Comparison of ENCODE assay signal across 1 cellular context in genomic region chr17:79777166-79777843, GRCh38.
TF ChIP-seq lines count a peak whose summit lies in the region.

No MANE protein-coding gene starts in this region.

TF ChIP-seq in HepG2, 621 proteins besides CTCF, POLR2A, EP300 and RAD21 (continued from another document and continues in another):
- peak; percentile 13; the same call in 1 of the 2 replicates for TF ChIP-seq TFE3 (CRISPR knock-in tag; IDR thresholded peaks at IDR 0.05)
- TF ChIP-seq CBX5 (CRISPR knock-in tag; IDR thresholded peaks at IDR 0.05; ENCODE audit: borderline replicate concordance): no peak
- TF ChIP-seq GLMP (CRISPR knock-in tag; IDR thresholded peaks at IDR 0.05; ENCODE audit: borderline replicate concordance): no peak
- no peak for TF ChIP-seq MXD1 (CRISPR knock-in tag; IDR thresholded peaks at IDR 0.05)
- no peak for TF ChIP-seq SRY (CRISPR knock-in tag; IDR thresholded peaks at IDR 0.05)
- 0 out of 2 replicates have a peak, but pooled peaks have one; percentile 62 for TF ChIP-seq ZNF280D (CRISPR knock-in tag; IDR thresholded peaks at IDR 0.05)
- no peak for TF ChIP-seq ZSCAN25 (CRISPR knock-in tag; IDR thresholded peaks at IDR 0.05)
- TF ChIP-seq NCOA2 (CRISPR knock-in tag; IDR thresholded peaks at IDR 0.05): no peak
- 0 out of 2 replicates have a peak, but pooled peaks have one; percentile 19 for TF ChIP-seq HOXD1 (CRISPR knock-in tag; IDR thresholded peaks at IDR 0.05)
- TF ChIP-seq UBTF (CRISPR knock-in tag; IDR thresholded peaks at IDR 0.05): peak; percentile 49
- TF ChIP-seq U2AF2 (IDR thresholded peaks at IDR 0.05; ENCODE audit: low read depth, low read length): no peak
- TF ChIP-seq ZMYM2 (CRISPR knock-in tag; IDR thresholded peaks at IDR 0.05): no peak
- no peak for TF ChIP-seq ZNF460 (CRISPR knock-in tag; IDR thresholded peaks at IDR 0.05; ENCODE audit: borderline replicate concordance)
- TF ChIP-seq SNAPC5 (CRISPR knock-in tag; IDR thresholded peaks at IDR 0.05; ENCODE audit: borderline replicate concordance): no peak
- TF ChIP-seq MAF1 (CRISPR knock-in tag; IDR thresholded peaks at IDR 0.05; ENCODE audit: borderline replicate concordance): peak; percentile 74; the same call in 1 of the 2 replicates
- TF ChIP-seq RAD51 (IDR thresholded peaks at IDR 0.05; ENCODE audit: borderline replicate concordance): no peak
- TF ChIP-seq DRAP1 (CRISPR knock-in tag; IDR thresholded peaks at IDR 0.05): no peak
- TF ChIP-seq ZKSCAN1 (IDR thresholded peaks at IDR 0.05; ENCODE audit: low read length): no peak
- TF ChIP-seq RFX3 (CRISPR knock-in tag; IDR thresholded peaks at IDR 0.05): no peak
- TF ChIP-seq SMAD9 (CRISPR knock-in tag; IDR thresholded peaks at IDR 0.05): no peak
- no peak for TF ChIP-seq TSC22D2 (CRISPR knock-in tag; IDR thresholded peaks at IDR 0.05; ENCODE audit: borderline replicate concordance)
- TF ChIP-seq ETV6 (CRISPR knock-in tag; conservative IDR thresholded peaks at IDR 0.05): no peak
- no peak for TF ChIP-seq ZUFSP (CRISPR knock-in tag; IDR thresholded peaks at IDR 0.05; ENCODE audit: borderline replicate concordance)
- TF ChIP-seq KAT7 (CRISPR knock-in tag; IDR thresholded peaks at IDR 0.05; ENCODE audit: borderline replicate concordance): no peak
- no peak for TF ChIP-seq POGZ (CRISPR knock-in tag; IDR thresholded peaks at IDR 0.05)
- TF ChIP-seq ARID2 (CRISPR knock-in tag; IDR thresholded peaks at IDR 0.05; ENCODE audit: borderline replicate concordance): no peak
- no peak for TF ChIP-seq ZNF550 (CRISPR knock-in tag; IDR thresholded peaks at IDR 0.05; ENCODE audit: borderline replicate concordance)
- TF ChIP-seq KDM2A (CRISPR knock-in tag; IDR thresholded peaks at IDR 0.05; ENCODE audit: borderline replicate concordance, low read depth): peak; percentile 70; the same call in 1 of the 2 replicates
- TF ChIP-seq ZNF30 (CRISPR knock-in tag; IDR thresholded peaks at IDR 0.05): no peak
- TF ChIP-seq TCF7 (IDR thresholded peaks at IDR 0.05; ENCODE audit: low read depth): no peak
- TF ChIP-seq FOXC1 (CRISPR knock-in tag; IDR thresholded peaks at IDR 0.05; ENCODE audit: borderline replicate concordance): no peak; the same call in none of the 2 replicates
- TF ChIP-seq ELF4 (CRISPR knock-in tag; IDR thresholded peaks at IDR 0.05; ENCODE audit: borderline replicate concordance): 0 out of 2 replicates have a peak, but pooled peaks have one; percentile 18
- TF ChIP-seq ZBTB33 (CRISPR knock-in tag; IDR thresholded peaks at IDR 0.05): no peak
- 0 out of 2 replicates have a peak, but pooled peaks have one; percentile 22 for TF ChIP-seq HIVEP1 (CRISPR knock-in tag; IDR thresholded peaks at IDR 0.05)
- no peak for TF ChIP-seq ZNF792 (CRISPR knock-in tag; IDR thresholded peaks at IDR 0.05)
- TF ChIP-seq ZNF44 (CRISPR knock-in tag; IDR thresholded peaks at IDR 0.05): no peak
- peak; percentile 32; the same call in 1 of the 2 replicates for TF ChIP-seq TBX2 (CRISPR knock-in tag; IDR thresholded peaks at IDR 0.05; ENCODE audit: borderline replicate concordance)
- no peak for TF ChIP-seq ZNF644 (CRISPR knock-in tag; IDR thresholded peaks at IDR 0.05; ENCODE audit: low read depth)
- TF ChIP-seq ZNF264 (CRISPR knock-in tag; IDR thresholded peaks at IDR 0.05): peak; percentile 35; the same call in 1 of the 2 replicates
- no peak for TF ChIP-seq SP4 (CRISPR knock-in tag; IDR thresholded peaks at IDR 0.05)
- no peak for TF ChIP-seq FOXJ3 (CRISPR knock-in tag; IDR thresholded peaks at IDR 0.05; ENCODE audit: borderline replicate concordance)
- TF ChIP-seq PHF8 (CRISPR knock-in tag; IDR thresholded peaks at IDR 0.05): peak; percentile 17; the same call in 1 of the 2 replicates
- TF ChIP-seq ZNF234 (CRISPR knock-in tag; conservative IDR thresholded peaks at IDR 0.05): no peak
- no peak for TF ChIP-seq TERF1 (CRISPR knock-in tag; IDR thresholded peaks at IDR 0.05)
- TF ChIP-seq ZNF292 (CRISPR knock-in tag; IDR thresholded peaks at IDR 0.05; ENCODE audit: borderline replicate concordance, low read depth): no peak
- TF ChIP-seq CERS6 (CRISPR knock-in tag; IDR thresholded peaks at IDR 0.05): no peak
